In the genomic region with DNA sequence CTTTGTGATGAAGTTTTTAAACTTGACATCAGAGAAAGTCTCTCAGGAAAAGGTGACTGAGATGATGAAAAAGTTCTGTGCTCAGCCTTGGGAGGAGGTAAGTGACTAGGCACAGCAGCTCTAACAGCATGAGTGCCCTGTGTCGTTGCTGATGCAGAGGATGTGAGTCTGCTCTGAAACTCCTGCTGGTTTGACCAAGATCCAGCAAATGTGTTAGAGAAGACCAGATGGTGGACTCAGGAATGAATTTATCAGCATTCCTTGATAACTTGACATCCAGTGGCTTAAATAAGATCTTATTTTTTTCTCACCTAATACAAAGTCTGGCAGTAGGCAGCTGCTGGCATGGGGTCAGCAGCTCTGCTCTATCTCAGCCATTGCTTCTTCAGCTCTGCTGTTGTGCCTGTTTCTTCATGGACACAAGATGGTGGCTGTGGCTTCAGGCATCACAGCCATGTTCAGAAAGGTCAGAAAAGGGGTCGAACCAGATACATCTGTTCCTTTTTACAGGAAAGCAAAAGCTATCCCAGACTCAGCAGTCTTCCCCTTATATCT, we compare ENCODE assay signal across 1 cellular context.
TF ChIP-seq lines count a peak whose summit lies in the region.

No MANE protein-coding gene starts in this region.

TF ChIP-seq in IMR-90, 13 proteins besides CTCF, POLR2A, EP300 and RAD21 (continued from another document):
- no peak for TF ChIP-seq USF2 (IDR thresholded peaks at IDR 0.05; ENCODE audit: low read depth, low read length)
- TF ChIP-seq, protein P1, sequence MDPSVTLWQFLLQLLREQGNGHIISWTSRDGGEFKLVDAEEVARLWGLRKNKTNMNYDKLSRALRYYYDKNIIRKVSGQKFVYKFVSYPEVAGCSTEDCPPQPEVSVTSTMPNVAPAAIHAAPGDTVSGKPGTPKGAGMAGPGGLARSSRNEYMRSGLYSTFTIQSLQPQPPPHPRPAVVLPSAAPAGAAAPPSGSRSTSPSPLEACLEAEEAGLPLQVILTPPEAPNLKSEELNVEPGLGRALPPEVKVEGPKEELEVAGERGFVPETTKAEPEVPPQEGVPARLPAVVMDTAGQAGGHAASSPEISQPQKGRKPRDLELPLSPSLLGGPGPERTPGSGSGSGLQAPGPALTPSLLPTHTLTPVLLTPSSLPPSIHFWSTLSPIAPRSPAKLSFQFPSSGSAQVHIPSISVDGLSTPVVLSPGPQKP (IDR thresholded peaks at IDR 0.05; ENCODE audit: borderline replicate concordance, low read depth, low read length), result no peak
- TF ChIP-seq CHD1 (IDR thresholded peaks at IDR 0.05; ENCODE audit: low read depth, low read length), result no peak
- no peak for TF ChIP-seq MAFK (IDR thresholded peaks at IDR 0.05; ENCODE audit: low read depth, low read length)
- TF ChIP-seq BHLHE40 (IDR thresholded peaks at IDR 0.05; ENCODE audit: low read depth, low read length), result no peak
- TF ChIP-seq CEBPB (IDR thresholded peaks at IDR 0.05; ENCODE audit: low read depth, low read length), result no peak
- no peak for TF ChIP-seq SMC3 (IDR thresholded peaks at IDR 0.05; ENCODE audit: low read depth, low read length)
- no peak for TF ChIP-seq RFX5 (IDR thresholded peaks at IDR 0.05; ENCODE audit: low read depth, low read length)
TF ChIP-seq in IMR-90: peak in this region for 0.
